ENCODE assay signal across 23 cellular contexts in the genomic region with DNA sequence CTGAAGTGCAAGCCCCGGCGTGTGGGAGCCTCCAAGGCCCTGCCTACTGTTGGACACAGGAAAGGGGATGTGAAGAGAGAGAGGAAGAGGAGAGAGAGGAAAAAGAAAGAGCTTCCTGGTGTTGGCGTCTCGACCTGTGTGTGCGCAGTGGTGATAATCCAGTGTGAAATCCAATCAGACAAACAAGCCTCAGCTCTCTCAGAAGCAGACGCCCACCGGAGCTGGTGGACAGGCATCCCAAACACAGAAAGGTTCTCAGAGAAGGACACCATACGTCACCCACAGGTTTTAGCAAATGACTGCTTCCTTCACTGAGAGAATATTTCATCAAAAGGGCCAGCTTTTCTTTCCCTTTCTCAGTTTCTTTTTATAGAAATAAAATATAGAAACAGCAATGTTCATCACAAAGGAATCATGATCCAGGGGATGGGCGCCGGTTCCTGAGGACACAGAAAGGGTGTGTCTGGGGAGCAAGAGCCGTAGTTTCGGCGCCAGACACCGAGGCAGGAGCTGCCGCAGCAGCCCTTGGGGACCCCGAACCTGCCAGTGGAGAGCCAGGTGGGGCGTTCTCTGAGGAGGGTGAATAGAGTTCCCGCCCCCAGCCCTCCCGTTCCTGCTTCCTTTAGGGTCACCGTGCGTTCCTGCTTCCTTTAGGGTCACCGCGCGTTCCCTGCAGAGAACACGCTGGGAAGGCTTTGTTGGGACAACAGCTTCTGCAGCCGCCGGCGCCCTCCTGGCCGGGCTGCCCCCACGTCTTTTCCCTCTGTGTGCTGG.
"Had no signal": no experiment of that assay in that cellular context is flagged by ENCODE, and none has a peak within 500 bp of the region (broad histone marks: within the 10 kb centered on the region; RNA-seq: fewer than 3 reads in every experiment).

No MANE protein-coding gene starts in this region.

- H3K4me1 Mint-ChIP-seq: activated B cell treated with CpG ODN at 0.5 μM for 24 hours; activated naive CD8-positive, alpha-beta T cell treated with anti-CD3 and anti-CD28 coated beads, Interleukin-2, amount 50 U/mL, for 24 hours; mesothelial cell of epicardium; natural killer cell; stimulated activated memory B cell treated with anti-CD40 and anti-IgM and Interleukin-4, amounts not matched to agents 10 μg/mL and 1 μg/mL and 100 μg/mL, for 72 hours had no signal

- H3K4me3 ChIP-seq: left lung, transverse colon, uterus had no signal

- H3K27ac Mint-ChIP-seq: activated B cell treated with CpG ODN at 0.5 μM for 24 hours; activated naive CD8-positive, alpha-beta T cell treated with anti-CD3 and anti-CD28 coated beads, Interleukin-2, amount 50 U/mL, for 24 hours; activated T-helper 2 cell treated with anti-CD3 and anti-CD28 coated beads, Interferon-gamma antibody, Interleukin-2, Interleukin-4, amounts not matched to agents 10 μg/mL and 5 μg/mL and 100 μg/mL, durations not matched to agents 14 hours and 24 hours and 36 hours; dendritic cell treated with granulocyte-macrophage colony-stimulating factor and Interleukin-4, amounts not matched to agents 40 ng/mL and 50 ng/mL, for 4 days; mesothelial cell of epicardium; natural killer cell; stimulated activated memory B cell treated with anti-CD40 and anti-IgM and Interleukin-4, amounts not matched to agents 10 μg/mL and 1 μg/mL and 100 μg/mL, for 72 hours; T-helper 1 cell treated with Interleukin-12 subunit alpha and Interleukin-12 subunit beta and Interleukin-4 antibody, amounts not matched to agents 30 μg/mL and 1 μg/mL, for 36 hours had no signal

- H3K9me3 ChIP-seq: left lung, transverse colon, uterus had no signal

- H3K4me3 Mint-ChIP-seq: activated B cell treated with CpG ODN at 0.5 μM for 24 hours; activated naive CD8-positive, alpha-beta T cell treated with anti-CD3 and anti-CD28 coated beads, Interleukin-2, amount 50 U/mL, for 24 hours; activated T-cell treated with anti-CD3 and anti-CD28 coated beads, Interleukin-2, amount 50 U/mL, for 4 hours; dendritic cell treated with granulocyte-macrophage colony-stimulating factor and Interleukin-4, amounts not matched to agents 40 ng/mL and 50 ng/mL, for 4 days; mesothelial cell of epicardium; natural killer cell; stimulated activated memory B cell treated with anti-CD40 and anti-IgM and Interleukin-4, amounts not matched to agents 10 μg/mL and 1 μg/mL and 100 μg/mL, for 72 hours; T-helper 1 cell treated with Interleukin-12 subunit alpha and Interleukin-12 subunit beta and Interleukin-4 antibody, amounts not matched to agents 30 μg/mL and 1 μg/mL, for 36 hours had no signal

- H3K36me3 ChIP-seq: left lung, transverse colon, uterus had no signal

- H3K4me1 ChIP-seq: left lung, transverse colon, uterus had no signal

- H3K27me3 ChIP-seq: transverse colon, uterus had no signal

- H3K27ac ChIP-seq: left lung, transverse colon, uterus had no signal

- H3K36me3 Mint-ChIP-seq: mesothelial cell of epicardium; natural killer cell; stimulated activated memory B cell treated with anti-CD40 and anti-IgM and Interleukin-4, amounts not matched to agents 10 μg/mL and 1 μg/mL and 100 μg/mL, for 72 hours had no signal

- ATAC-seq: activated naive CD8-positive, alpha-beta T cell treated with anti-CD3 and anti-CD28 coated beads, Interleukin-2, amount 50 U/mL, for 24 hours; activated T-cell treated with anti-CD3 and anti-CD28 coated beads, Interleukin-2, amount 50 U/mL, for 4 hours; left lung; natural killer cell; sciatic nerve; stimulated activated memory B cell treated with anti-CD40 and anti-IgM and Interleukin-4, amounts not matched to agents 10 μg/mL and 1 μg/mL and 100 μg/mL, for 72 hours had no signal

- H3K9me3 Mint-ChIP-seq: activated B cell treated with CpG ODN at 0.5 μM for 24 hours; activated naive CD8-positive, alpha-beta T cell treated with anti-CD3 and anti-CD28 coated beads, Interleukin-2, amount 50 U/mL, for 24 hours; activated T-cell treated with anti-CD3 and anti-CD28 coated beads, Interleukin-2, amount 50 U/mL, for 4 hours; activated T-helper 2 cell treated with anti-CD3 and anti-CD28 coated beads, Interferon-gamma antibody, Interleukin-2, Interleukin-4, amounts not matched to agents 10 μg/mL and 5 μg/mL and 100 μg/mL, durations not matched to agents 14 hours and 24 hours and 36 hours; dendritic cell treated with granulocyte-macrophage colony-stimulating factor and Interleukin-4, amounts not matched to agents 40 ng/mL and 50 ng/mL, for 4 days; mesothelial cell of epicardium; natural killer cell; stimulated activated memory B cell treated with anti-CD40 and anti-IgM and Interleukin-4, amounts not matched to agents 10 μg/mL and 1 μg/mL and 100 μg/mL, for 72 hours; T-helper 1 cell treated with Interleukin-12 subunit alpha and Interleukin-12 subunit beta and Interleukin-4 antibody, amounts not matched to agents 30 μg/mL and 1 μg/mL, for 36 hours had no signal

- DNase-seq: activated B cell treated with CpG ODN at 0.5 μM for 24 hours; activated CD4-positive, alpha-beta T cell treated with anti-CD3 and anti-CD28 coated beads for 4 hours; activated CD4-positive, alpha-beta T cell treated with anti-CD3 and anti-CD28 coated beads, Interleukin-2, amount 50 U/mL, for 48 hours; activated CD8-positive, alpha-beta memory T cell treated with anti-CD3 and anti-CD28 coated beads, Interleukin-2, amount 50 U/mL, for 48 hours; activated naive CD4-positive, alpha-beta T cell treated with anti-CD3 and anti-CD28 coated beads, Interleukin-2, amount 50 U/mL, for 16 hours; activated naive CD8-positive, alpha-beta T cell treated with anti-CD3 and anti-CD28 coated beads, Interleukin-2, amount 50 U/mL, for 24 hours; activated T-cell treated with anti-CD3 and anti-CD28 coated beads, Interleukin-2, amount 50 U/mL, for 4 hours; effector CD4-positive, alpha-beta T cell; foreskin melanocyte; natural killer cell; nucleus accumbens; small intestine; stimulated activated CD4-positive, alpha-beta T cell treated with anti-CD3 and anti-CD28 coated beads, Interleukin-15, amount 100 ng/mL, for 24 hours; T1000; transverse colon; uterus had no signal

- H3K27me3 Mint-ChIP-seq: activated B cell treated with CpG ODN at 0.5 μM for 24 hours had no signal
